8 cellular contexts compared by ENCODE assay signal in genomic region chr9:131502781-131503625, GRCh38. TPM values are rescaled to one million over a fixed set of nuclear protein-coding genes. Genes with fewer than 3 reads are reported as not detected.
A peak's percentile ranks its signal among the peaks of the same experiment; 100 is the strongest.
DNase-seq lines count a peak whose midpoint lies in the region; ATAC-seq, FAIRE-seq and TF ChIP-seq lines count a peak whose summit lies in the region.

A gene with protein sequence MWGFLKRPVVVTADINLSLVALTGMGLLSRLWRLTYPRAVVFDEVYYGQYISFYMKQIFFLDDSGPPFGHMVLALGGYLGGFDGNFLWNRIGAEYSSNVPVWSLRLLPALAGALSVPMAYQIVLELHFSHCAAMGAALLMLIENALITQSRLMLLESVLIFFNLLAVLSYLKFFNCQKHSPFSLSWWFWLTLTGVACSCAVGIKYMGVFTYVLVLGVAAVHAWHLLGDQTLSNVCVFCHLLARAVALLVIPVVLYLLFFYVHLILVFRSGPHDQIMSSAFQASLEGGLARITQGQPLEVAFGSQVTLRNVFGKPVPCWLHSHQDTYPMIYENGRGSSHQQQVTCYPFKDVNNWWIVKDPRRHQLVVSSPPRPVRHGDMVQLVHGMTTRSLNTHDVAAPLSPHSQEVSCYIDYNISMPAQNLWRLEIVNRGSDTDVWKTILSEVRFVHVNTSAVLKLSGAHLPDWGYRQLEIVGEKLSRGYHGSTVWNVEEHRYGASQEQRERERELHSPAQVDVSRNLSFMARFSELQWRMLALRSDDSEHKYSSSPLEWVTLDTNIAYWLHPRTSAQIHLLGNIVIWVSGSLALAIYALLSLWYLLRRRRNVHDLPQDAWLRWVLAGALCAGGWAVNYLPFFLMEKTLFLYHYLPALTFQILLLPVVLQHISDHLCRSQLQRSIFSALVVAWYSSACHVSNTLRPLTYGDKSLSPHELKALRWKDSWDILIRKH (plus strand): TSS chr9:131502918. CDS start chr9:131504219, 1,301 bp downstream.

- in situ Hi-C loops in HepG2 (cut with HindIII; ENCODE audit: extremely low pct_ligation_motif_present, low pct_unique_long_range_greater_than_20kb), result no loop called here

- H2AFZ ChIP-seq in HepG2 (ENCODE audit: low read length), result peak within 1 kb of the TSS; percentile 54

- no peak for TF ChIP-seq CTCF in AG09319 (IDR thresholded peaks at IDR 0.05; ENCODE audit: low read depth, low read length)
- TF ChIP-seq CTCF in HepG2 (CRISPR knock-in tag; IDR thresholded peaks at IDR 0.05), result no peak; the same call in 1 of the 2 replicates

- H3K4me3 Mint-ChIP-seq in dendritic cell treated with granulocyte-macrophage colony-stimulating factor and Interleukin-4, amounts not matched to agents 40 ng/mL and 50 ng/mL, for 4 days, result peak within 1 kb of the TSS; percentile 89

- peak within 1 kb of the TSS; percentile 86 to 91 (median 88) for H3K4me3 ChIP-seq in HepG2 (replicated peaks in 1 of 3; ENCODE audit: insufficient read depth in 1 of 3, low read depth in 2 of 3, low read length in 3 of 3)

- H4K20me1 ChIP-seq in HepG2 (ENCODE audit: insufficient read depth, low read length), result no peaks in the 10 kb centered on the region

- H3K4me2 ChIP-seq in HepG2 (ENCODE audit: low read depth, low read length), result peak within 1 kb of the TSS; percentile 99

- H3K4me1 ChIP-seq in HepG2 (ENCODE audit: insufficient read depth, low read length), result peaks cover 33% of the 10 kb centered on the region

- CTCF ChIA-PET in HepG2 (lab: Yijun Ruan, JAX; ENCODE audit: low intra/inter-chr PET ratio, low total read pairs), result no interaction called here

- TF ChIP-seq POLR2A in GM19099 (IDR thresholded peaks at IDR 0.05; ENCODE audit: extremely low read depth, insufficient read length, low read depth), result peak; percentile 67
- peak; percentile 34 to 88; a peak in 2 of 4 replicates for TF ChIP-seq POLR2A in HepG2 (IDR thresholded peaks at IDR 0.05; ENCODE audit: insufficient read depth in 1 of 2, low read depth in 2 of 2, low read length in 2 of 2)

- H3K36me3 ChIP-seq in HepG2 (replicated peaks in 1 of 2; ENCODE audit: control insufficient read depth in 1 of 2, insufficient read depth in 2 of 2, low read length in 2 of 2), result peaks cover 0 to 5% of the 10 kb centered on the region in 2 experiments; a peak in 4 of 5 replicates

- peak within 1 kb of the TSS; percentile 86 for H3K27ac Mint-ChIP-seq in dendritic cell treated with granulocyte-macrophage colony-stimulating factor and Interleukin-4, amounts not matched to agents 40 ng/mL and 50 ng/mL, for 4 days

- no peaks in the 10 kb centered on the region for H3K9me3 ChIP-seq in HepG2 (ENCODE audit: low read length)

- WGBS in HepG2 (ENCODE audit: low lambda C conversion rate), result under 1% methylated on average over 43 of the region's 83 CpGs

- H3K9ac ChIP-seq in HepG2 (ENCODE audit: insufficient read depth, low read depth, low read length), result peak within 1 kb of the TSS; percentile 71

- peaks cover 19% of the 10 kb centered on the region for H3K27me3 Mint-ChIP-seq in dendritic cell treated with granulocyte-macrophage colony-stimulating factor and Interleukin-4, amounts not matched to agents 40 ng/mL and 50 ng/mL, for 4 days

- peak; percentile 26; the same call in 1 of the 2 replicates for TF ChIP-seq RAD21 in HepG2 (CRISPR knock-in tag; IDR thresholded peaks at IDR 0.05)

- peaks cover 45% of the 10 kb centered on the region for H3K36me3 Mint-ChIP-seq in dendritic cell treated with granulocyte-macrophage colony-stimulating factor and Interleukin-4, amounts not matched to agents 40 ng/mL and 50 ng/mL, for 4 days (ENCODE audit: low read depth)

- no peaks in the 10 kb centered on the region for H3K9me3 Mint-ChIP-seq in dendritic cell treated with granulocyte-macrophage colony-stimulating factor and Interleukin-4, amounts not matched to agents 40 ng/mL and 50 ng/mL, for 4 days

- ATAC-seq in HG03442 (IDR thresholded peaks at IDR 0.05; ENCODE audit: unreplicated experiment) (peak; percentile 79), HepG2 (peak; percentile 83)

- no peak for FAIRE-seq in HepG2 (lab: Jason Lieb, UNC)

- H3K79me2 ChIP-seq in HepG2 (ENCODE audit: insufficient read depth, low read length), result peaks cover 2% of the 10 kb centered on the region

- peak within 1 kb of the TSS; percentile 49 for H3K27ac ChIP-seq in HepG2 (ENCODE audit: extremely low read length, insufficient read depth, low read length)

- DNase-seq in AG09319 (ENCODE audit: extremely low read depth, low read depth) (peak; percentile 49), NCI-H524 (lab: John Stamatoyannopoulos, UW) (peak; percentile 85 to 95), HepG2 (ENCODE audit: low spot score) (peak; percentile 73)
- DNase-seq in activated CD4-positive, alpha-beta T cell treated with anti-CD3 and anti-CD28 coated beads, Interleukin-2, amount 50 U/mL, for 4 hours, result peak; percentile 82 to 84
- DNase-seq in stimulated activated CD4-positive, alpha-beta T cell treated with anti-CD3 and anti-CD28 coated beads, Interleukin-2, amount 100 ng/mL, for 48 hours, result peak; percentile 80 to 87

- H3K27me3 ChIP-seq in HepG2 (ENCODE audit: control insufficient read depth in 1 of 2, insufficient read depth in 2 of 2, low read length in 2 of 2), result no peaks in the 10 kb centered on the region; a peak in 1 of 5 replicates

- POLR2A ChIA-PET in HepG2 (lab: Yijun Ruan, JAX), result interaction anchor here (1.1 kb wide), 1 partner anchor 130 kb away, joined by 4 read pairs; no protein-coding TSS in a partner anchor

- TF ChIP-seq EP300 in HepG2 (IDR thresholded peaks at IDR 0.05; ENCODE audit: low read depth in 2 of 2, low read length in 2 of 2) (no peak), HepG2 (CRISPR knock-in tag; IDR thresholded peaks at IDR 0.05; ENCODE audit: borderline replicate concordance) (peak; percentile 40; the same call in 1 of the 2 replicates)

- H3K4me1 Mint-ChIP-seq in dendritic cell treated with granulocyte-macrophage colony-stimulating factor and Interleukin-4, amounts not matched to agents 40 ng/mL and 50 ng/mL, for 4 days (ENCODE audit: low read depth), result peaks cover 27% of the 10 kb centered on the region

- BruUV-seq in HepG2 (replicated peaks; lab: Mats Ljungman, UMichigan), result no TSS peak

- intact Hi-C loops in dendritic cell treated with granulocyte-macrophage colony-stimulating factor and Interleukin-4, amounts not matched to agents 40 ng/mL and 50 ng/mL, for 4 days (cut with micrococcal nuclease), result loop anchor here (1.0 to 5.0 kb wide), 2 partner anchors 25 to 244 kb away; no protein-coding TSS in a partner anchor
- intact Hi-C loops in HepG2 (cut with micrococcal nuclease; ENCODE audit: unreplicated experiment), result no loop called here

TF ChIP-seq in HepG2, 621 proteins besides CTCF, POLR2A, EP300 and RAD21 (continues in another document):
- TF ChIP-seq ZNF12 (CRISPR knock-in tag; IDR thresholded peaks at IDR 0.05) (no peak), ATF2 (CRISPR knock-in tag; IDR thresholded peaks at IDR 0.05) (peak; percentile 35; the same call in 1 of the 2 replicates), ATF7 (IDR thresholded peaks at IDR 0.05) (no peak), ATF7 (CRISPR knock-in tag; IDR thresholded peaks at IDR 0.05) (0 out of 2 replicates have a peak, but pooled peaks have one; percentile 40), ZNF484 (CRISPR knock-in tag; IDR thresholded peaks at IDR 0.05; ENCODE audit: borderline replicate concordance, low read depth) (no peak)
- TF ChIP-seq, protein P1, sequence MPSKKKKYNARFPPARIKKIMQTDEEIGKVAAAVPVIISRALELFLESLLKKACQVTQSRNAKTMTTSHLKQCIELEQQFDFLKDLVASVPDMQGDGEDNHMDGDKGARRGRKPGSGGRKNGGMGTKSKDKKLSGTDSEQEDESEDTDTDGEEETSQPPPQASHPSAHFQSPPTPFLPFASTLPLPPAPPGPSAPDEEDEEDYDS (CRISPR knock-in tag; IDR thresholded peaks at IDR 0.05), result peak; percentile 45

RNA-seq across cellular contexts. Expression of the gene that starts here (rescaled TPM):
- 6.3 and 21.6 TPM in 2 replicates for total RNA-seq in HepG2 (2016; rRNA removed; fragmentation: Illumina TruSeq; extraction: Trizol)
- total RNA-seq in HepG2 (2016; cell fraction: cytosol; rRNA removed; fragmentation: Illumina TruSeq; extraction: Trizol; ENCODE audit: low read depth), result 5.0 and 6.5 TPM in 2 replicates
- total RNA-seq in HepG2 (2016; cell fraction: insoluble cytoplasmic fraction; rRNA removed; fragmentation: Illumina TruSeq; extraction: Trizol), result 5.8 and 22.8 TPM in 2 replicates
- total RNA-seq in HepG2 (2016; cell fraction: membrane; rRNA removed; fragmentation: Illumina TruSeq; extraction: Trizol), result 5.6 and 5.9 TPM in 2 replicates
- 28.2 and 33.1 TPM in 2 replicates for total RNA-seq in HepG2 (2016; cell fraction: nucleus; rRNA removed; fragmentation: Illumina TruSeq; extraction: Trizol)
- polyA plus RNA-seq in HepG2 (2011; rRNA removed), result 22.7 and 27.1 TPM in 2 replicates
- polyA plus RNA-seq in HepG2 (2011; cell fraction: cytosol; rRNA removed), result 9.8 and 11.4 TPM in 2 replicates
- polyA plus RNA-seq in HepG2 (2011; cell fraction: nucleus; rRNA removed), result 211 and 287 TPM in 2 replicates
- polyA plus RNA-seq in HepG2 (2012), result 17.9 and 24.4 TPM in 2 replicates
- polyA plus RNA-seq in HepG2 (2016; cell fraction: cytosol; fragmentation: Illumina TruSeq; extraction: Trizol; ENCODE audit: low read depth), result 1.9 and 2.4 TPM in 2 replicates
- polyA plus RNA-seq in HepG2 (2016; cell fraction: insoluble cytoplasmic fraction; fragmentation: Illumina TruSeq; extraction: Trizol; ENCODE audit: low read depth), result 5.5 and 6.3 TPM in 2 replicates
- polyA plus RNA-seq in HepG2 (2016; cell fraction: membrane; fragmentation: Illumina TruSeq; extraction: Trizol; ENCODE audit: low read depth), result 2.9 and 3.8 TPM in 2 replicates
- polyA plus RNA-seq in HepG2 (2016; cell fraction: nucleus; fragmentation: Illumina TruSeq; extraction: Trizol; ENCODE audit: insufficient read depth, low read depth), result 70.0 and 76.8 TPM in 2 replicates
- 18.6 and 32.0 TPM in 2 replicates for polyA minus RNA-seq in HepG2 (2011; rRNA and poly(A)+ RNA removed; ENCODE audit: low replicate concordance)
- 4.6 and 4.7 TPM in 2 replicates for polyA minus RNA-seq in HepG2 (2011; cell fraction: cytosol; rRNA and poly(A)+ RNA removed)
- polyA minus RNA-seq in HepG2 (2011; cell fraction: nucleus; rRNA and poly(A)+ RNA removed), result 15.3 and 23.9 TPM in 2 replicates

Comparison
In these comparisons a context has a peak if more than half of its experiments do, and no peak if none do; other contexts are left out.
1. Peak in every context shown above with its lines: DNase-seq, ATAC-seq, H3K4me3 ChIP-seq and H3K27ac ChIP-seq.